In the genomic region with DNA sequence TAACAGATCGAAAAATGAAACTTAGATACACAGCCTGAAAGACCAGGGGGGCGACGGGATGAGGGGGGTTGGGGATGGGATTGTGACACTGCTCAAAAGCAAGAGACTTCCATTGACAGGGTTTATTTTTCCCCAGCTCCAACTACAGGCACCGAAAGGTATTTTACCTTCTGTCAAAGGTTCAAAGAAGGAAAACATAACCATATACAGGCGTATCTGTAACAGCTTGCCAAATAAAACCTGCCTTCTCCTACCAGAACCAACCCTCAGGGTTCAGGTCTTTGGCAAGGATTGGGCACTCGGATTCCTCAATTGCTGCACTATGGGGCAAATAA, we compare ENCODE assay signal across 10 cellular contexts. TPM values are rescaled to one million over a fixed set of nuclear protein-coding genes. Genes with fewer than 3 reads are reported as not detected.
DNase-seq lines count a peak whose midpoint lies in the region; ATAC-seq and TF ChIP-seq lines count a peak whose summit lies in the region.
"Had no signal": no experiment of that assay in that cellular context is flagged by ENCODE, and none has a peak within 500 bp of the region (broad histone marks: within the 10 kb centered on the region; RNA-seq: fewer than 3 reads in every experiment).

No MANE protein-coding gene starts in this region.

- H2AFZ ChIP-seq in smooth muscle cell (ENCODE audit: low read depth) (peak overlapping the region; percentile 88), OCI-LY7 (ENCODE audit: low read length) (no peak overlapping the region)

- TF ChIP-seq CTCF in smooth muscle cell (IDR thresholded peaks at IDR 0.05; ENCODE audit: borderline replicate concordance, insufficient read depth, poor library complexity, severe bottlenecking) (no peak), OCI-LY7 (conservative IDR thresholded peaks at IDR 0.05; ENCODE audit: low read length) (no peak)

- CTCF ChIA-PET in OCI-LY7 (lab: Charles Lee; ENCODE audit: unreplicated experiment): no interaction called here

- peak overlapping the region; percentile 90 for H3K4me2 ChIP-seq in smooth muscle cell
- H3K4me2 ChIP-seq in OCI-LY7 (ENCODE audit: low read length): no peak overlapping the region

- 0% methylated on average over 6 of the region's 6 CpGs for WGBS in smooth muscle cell (ENCODE audit: low lambda C conversion rate)

- H3K9me3 ChIP-seq in SJCRH30 (replicated peaks): no peaks in the 10 kb centered on the region
- no peaks in the 10 kb centered on the region for H3K9me3 ChIP-seq in iPS-15b (ENCODE audit: control insufficient read depth, insufficient read depth, low read length)
- H3K9me3 ChIP-seq in smooth muscle cell (replicated peaks; ENCODE audit: low read depth): no peaks in the 10 kb centered on the region
- H3K9me3 ChIP-seq in OCI-LY7 (ENCODE audit: low read length): no peaks in the 10 kb centered on the region

- H4K20me1 ChIP-seq in smooth muscle cell (ENCODE audit: low read depth): no peaks in the 10 kb centered on the region
- no peaks in the 10 kb centered on the region for H4K20me1 ChIP-seq in OCI-LY7 (ENCODE audit: insufficient read depth, low read length)

- H3K36me3 ChIP-seq in SJCRH30 (peaks cover 15% of the 10 kb centered on the region), iPS-15b (ENCODE audit: control insufficient read depth, insufficient read depth, low read length) (no peaks in the 10 kb centered on the region), smooth muscle cell (ENCODE audit: low read depth) (no peaks in the 10 kb centered on the region), OCI-LY7 (ENCODE audit: insufficient read depth, low read length) (no peaks in the 10 kb centered on the region)

- peak overlapping the region; percentile 70 for H3K4me3 ChIP-seq in SJCRH30
- H3K4me3 ChIP-seq in iPS-15b (ENCODE audit: low read depth, low read length): peak overlapping the region; percentile 94
- H3K4me3 ChIP-seq in smooth muscle cell: peak overlapping the region; percentile 58
- no peak overlapping the region for H3K4me3 ChIP-seq in OCI-LY7 (ENCODE audit: low read depth, low read length, poor library complexity, severe bottlenecking)

- H3K4me1 ChIP-seq in SJCRH30: peaks cover 31% of the 10 kb centered on the region
- no peaks in the 10 kb centered on the region for H3K4me1 ChIP-seq in iPS-15b (ENCODE audit: control insufficient read depth, insufficient read depth, low read length)
- peaks cover 5% of the 10 kb centered on the region for H3K4me1 ChIP-seq in smooth muscle cell (ENCODE audit: low read depth)
- H3K4me1 ChIP-seq in OCI-LY7 (ENCODE audit: insufficient read depth, low read length, poor library complexity, severe bottlenecking): no peaks in the 10 kb centered on the region

- peaks cover 33% of the 10 kb centered on the region for H3K79me2 ChIP-seq in smooth muscle cell (ENCODE audit: low read depth)
- no peaks in the 10 kb centered on the region for H3K79me2 ChIP-seq in OCI-LY7 (ENCODE audit: insufficient read depth, low read depth, low read length)

- H3K9ac ChIP-seq in iPS-15b (ENCODE audit: low read depth, low read length) (no peak overlapping the region), smooth muscle cell (ENCODE audit: low read depth) (no peak overlapping the region)

- BruUV-seq in OCI-LY7 (replicated peaks; lab: Mats Ljungman, UMichigan): no TSS peak

- peak; percentile 37 for DNase-seq in NCI-H2107 treated with DMSO at 0.1 percent for 48 hours (lab: John Stamatoyannopoulos, UW; ENCODE audit: unreplicated experiment)
- no peak for DNase-seq in NCI-H2107 (lab: John Stamatoyannopoulos, UW)
- peak in 1 of 2 experiments; percentile 25 for DNase-seq in SJCRH30
- no peak for DNase-seq in smooth muscle cell (lab: John Stamatoyannopoulos, UW; ENCODE audit: unreplicated experiment)
- DNase-seq in OCI-LY7 (ENCODE audit: low spot score): no peak
- DNase-seq: activated B cell treated with CpG ODN at 0.5 μM for 24 hours had no signal

- H3F3A ChIP-seq in smooth muscle cell (ENCODE audit: low read depth): no peaks in the 10 kb centered on the region

- H3K27ac ChIP-seq in SJCRH30 (peak overlapping the region; percentile 92), smooth muscle cell (ENCODE audit: low read depth) (no peak overlapping the region), OCI-LY7 (ENCODE audit: low read depth, low read length, poor library complexity, severe bottlenecking) (no peak overlapping the region)
- H3K27ac ChIP-seq: epithelial cell of prostate had no signal

- H3K27me3 ChIP-seq in SJCRH30: no peaks in the 10 kb centered on the region
- H3K27me3 ChIP-seq in iPS-15b (ENCODE audit: control insufficient read depth, insufficient read depth, low read length): peaks cover 30% of the 10 kb centered on the region
- no peaks in the 10 kb centered on the region for H3K27me3 ChIP-seq in smooth muscle cell (ENCODE audit: low read depth)

- no peak for ATAC-seq in GM21515 (IDR thresholded peaks at IDR 0.05; ENCODE audit: unreplicated experiment)
- no peak for ATAC-seq in GM21390 (IDR thresholded peaks at IDR 0.05; ENCODE audit: unreplicated experiment)

- no peaks in the 10 kb centered on the region for H3K9me2 ChIP-seq in OCI-LY7 (ENCODE audit: insufficient read depth, low read length)

- POLR2A ChIA-PET in OCI-LY7 (lab: Charles Lee): no interaction called here

- intact Hi-C loops in OCI-LY7 (cut with micrococcal nuclease; ENCODE audit: unreplicated experiment): no loop called here

RNA-seq across cellular contexts. Expression of a gene that starts 1.3 kb away (rescaled TPM):
- 75.3 and 89.0 TPM in 2 replicates for total RNA-seq in SJCRH30 (2014; rRNA removed; shearing (Covaris generic))
- total RNA-seq in smooth muscle cell (6.2 and 8.2 TPM in 2 replicates), OCI-LY7 (2022) (not detected in 2 replicates)
- polyA plus RNA-seq in smooth muscle cell: 2.0 and 3.8 TPM in 2 replicates
- total RNA-seq in OCI-LY7 (2014; rRNA removed; shearing (Covaris generic)): not detected in 2 replicates
- total RNA-seq: activated B cell treated with CpG ODN at 0.5 μM for 24 hours had no signal
